ENCODE assay signal across 8 cellular contexts in the genomic region with DNA sequence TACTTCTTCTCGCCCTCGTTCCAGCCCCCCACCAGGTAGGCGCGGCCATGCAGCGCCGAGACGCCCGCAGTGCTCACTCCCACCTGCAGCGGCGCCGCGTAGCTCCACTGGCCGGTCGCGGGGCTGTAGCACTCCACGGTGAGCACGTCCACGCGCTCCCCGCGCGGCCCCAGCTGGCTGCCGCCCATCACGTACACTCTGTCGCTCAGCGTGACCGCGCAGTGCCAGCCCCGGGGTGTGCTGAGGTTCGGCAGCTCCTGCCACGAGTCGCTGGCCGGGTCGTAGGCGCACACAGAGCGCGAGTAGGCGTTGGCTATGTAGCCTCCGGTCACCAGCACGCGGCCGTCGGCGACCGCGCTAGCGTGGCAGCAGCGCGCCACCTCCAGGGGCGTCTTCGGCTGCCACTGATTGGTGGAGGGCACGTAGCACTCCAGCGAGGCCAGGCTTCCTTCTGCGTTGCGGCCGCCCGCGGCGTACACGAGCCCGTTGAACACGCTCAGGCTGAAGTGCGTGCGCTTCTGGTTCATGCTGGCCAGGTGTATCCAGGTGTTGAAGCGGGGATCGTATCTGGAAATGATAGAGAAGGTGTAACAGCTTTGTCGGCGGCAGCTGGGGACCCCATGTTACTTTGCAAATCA. TPM values are rescaled to one million over a fixed set of nuclear protein-coding genes. Genes with fewer than 3 reads are reported as not detected.
DNase-seq lines count a peak whose midpoint lies in the region; ATAC-seq and TF ChIP-seq lines count a peak whose summit lies in the region.

No MANE protein-coding gene starts in this region.

- H3K27me3 Mint-ChIP-seq in activated CD4-positive, alpha-beta T cell treated with anti-CD3 and anti-CD28 coated beads, Interleukin-2, amount 10 ng/mL, durations not matched to agents 24 days and 14 days: peaks cover 23% of the 10 kb centered on the region

- ATAC-seq in GM18861 (IDR thresholded peaks at IDR 0.05; ENCODE audit: unreplicated experiment): peak; percentile 67
- ATAC-seq in HG03103 (IDR thresholded peaks at IDR 0.05; ENCODE audit: low read depth, unreplicated experiment): peak; percentile 71
- ATAC-seq in right lobe of liver: peak; percentile 92 to 97 (median 96)

- peaks cover 22% of the 10 kb centered on the region for H3K4me1 Mint-ChIP-seq in activated CD4-positive, alpha-beta T cell treated with anti-CD3 and anti-CD28 coated beads, Interleukin-2, amount 10 ng/mL, durations not matched to agents 24 days and 14 days

- TF ChIP-seq CTCF in AG04449 (IDR thresholded peaks at IDR 0.05; ENCODE audit: insufficient read depth, low read length, missing control alignments) (peak; percentile 37), right lobe of liver (IDR thresholded peaks at IDR 0.05) (peak; percentile 36 to 51 (median 42))

- no peaks in the 10 kb centered on the region for H3K27me3 ChIP-seq in right lobe of liver

- peak overlapping the region; percentile 75 to 89 (median 89) for H3K27ac ChIP-seq in right lobe of liver

- intact Hi-C loops in activated CD4-positive, alpha-beta T cell treated with anti-CD3 and anti-CD28 coated beads, Interleukin-2, amount 10 ng/mL, durations not matched to agents 24 days and 14 days (cut with micrococcal nuclease): loop anchor here (1.0 to 10.0 kb wide), 6 partner anchors 77 to 477 kb away; partner anchors contain the start of gene LRRC1
- intact Hi-C loops in right lobe of liver (cut with DNase I): loop anchor here in 1 of 2 donors (10.0 kb wide), 1 partner anchor 127 kb away; no protein-coding TSS in a partner anchor

- H3K4me3 Mint-ChIP-seq in activated CD4-positive, alpha-beta T cell treated with anti-CD3 and anti-CD28 coated beads, Interleukin-2, amount 10 ng/mL, durations not matched to agents 24 days and 14 days: peak overlapping the region; percentile 90

- CTCF ChIA-PET in AG04449 (lab: Yijun Ruan, JAX): interaction anchor here (0.6 to 4.9 kb wide), 25 partner anchors 10 to 559 kb away, joined by 3 to 267 read pairs (median 6); no protein-coding TSS in a partner anchor

- WGBS in right lobe of liver (ENCODE audit: insufficient coverage, low coverage, low lambda C conversion rate, missing lambda C conversion rate): 0% methylated on average over 15 of the region's 68 CpGs

- H3K4me1 ChIP-seq in right lobe of liver: peaks cover 0 to 10% (median 4%) of the 10 kb centered on the region in 4 donors

- no peak for DNase-seq in AG04449 (ENCODE audit: low read depth, low spot score)
- DNase-seq in NCI-H345 treated with DMSO at 0.1 percent for 48 hours (lab: John Stamatoyannopoulos, UW; ENCODE audit: unreplicated experiment): peak; percentile 72
- peak; percentile 92 for DNase-seq in activated CD4-positive, alpha-beta T cell treated with anti-CD3 and anti-CD28 coated beads, Interleukin-2, amount 10 ng/mL, durations not matched to agents 24 days and 14 days
- peak; percentile 66 for DNase-seq in dermis blood vessel endothelial cell
- DNase-seq in right lobe of liver: peak; percentile 91 to 93 (median 93)
- peak; percentile 76 for DNase-seq in stimulated activated CD4-positive, alpha-beta T cell treated with anti-CD3 and anti-CD28 coated beads, Interleukin-4, amount 100 ng/mL, for 1 hour

- peak; percentile 77 for TF ChIP-seq POLR2A in right lobe of liver (IDR thresholded peaks at IDR 0.05)

- H3K9me3 ChIP-seq in right lobe of liver: no peaks in the 10 kb centered on the region

- H3K27ac Mint-ChIP-seq in activated CD4-positive, alpha-beta T cell treated with anti-CD3 and anti-CD28 coated beads, Interleukin-2, amount 10 ng/mL, durations not matched to agents 24 days and 14 days: peak overlapping the region; percentile 95

- no peaks in the 10 kb centered on the region for H3K9me3 Mint-ChIP-seq in activated CD4-positive, alpha-beta T cell treated with anti-CD3 and anti-CD28 coated beads, Interleukin-2, amount 10 ng/mL, durations not matched to agents 24 days and 14 days

- POLR2A ChIA-PET in AG04449 (lab: Yijun Ruan, JAX): no interaction called here

- H3K4me3 ChIP-seq in AG04449 (ENCODE audit: low read depth, low read length) (peak overlapping the region; percentile 71), right lobe of liver (peak overlapping the region; percentile 54 to 67 (median 63))

- H3K36me3 Mint-ChIP-seq in activated CD4-positive, alpha-beta T cell treated with anti-CD3 and anti-CD28 coated beads, Interleukin-2, amount 10 ng/mL, durations not matched to agents 24 days and 14 days (ENCODE audit: low read depth): no peaks in the 10 kb centered on the region

- H3K36me3 ChIP-seq in right lobe of liver: no peaks in the 10 kb centered on the region

RNA-seq across cellular contexts. Expression of gene KLHL31, which starts 13.7 kb away (rescaled TPM):
- 0.21 and 0.23 TPM in 2 replicates for total RNA-seq in activated CD4-positive, alpha-beta T cell treated with anti-CD3 and anti-CD28 coated beads, Interleukin-2, amount 10 ng/mL, durations not matched to agents 24 days and 14 days
- total RNA-seq in dermis blood vessel endothelial cell (0.14 and 0.17 TPM in 2 replicates), right lobe of liver (under 1 TPM; 0.12 to 0.53 (median 0.23) TPM)
